In genomic region chr1:207744000-207744534, GRCh38 we compare ENCODE assay signal across 31 cellular contexts.
"Had no signal": no experiment of that assay in that cellular context is flagged by ENCODE, and none has a peak within 500 bp of the region (broad histone marks: within the 10 kb centered on the region; RNA-seq: fewer than 3 reads in every experiment).

No MANE protein-coding gene starts in this region.

- DNase-seq: activated CD4-positive, alpha-beta memory T cell treated with anti-CD3 and anti-CD28 coated beads, Interleukin-2, amount 10 ng/mL, durations not matched to agents 7 days and 5 days; activated CD4-positive, alpha-beta T cell treated with anti-CD3 and anti-CD28 coated beads for 1 hour; activated CD4-positive, alpha-beta T cell treated with anti-CD3 and anti-CD28 coated beads for 4 hours; activated CD4-positive, alpha-beta T cell treated with anti-CD3 and anti-CD28 coated beads, Interleukin-2, amount 10 ng/mL, durations not matched to agents 7 days and 5 days; activated CD4-positive, alpha-beta T cell treated with anti-CD3 and anti-CD28 coated beads, Interleukin-2, amount 50 U/mL, for 4 hours; activated CD8-positive, alpha-beta memory T cell treated with anti-CD3 and anti-CD28 coated beads, Interleukin-2, amount 50 U/mL, for 48 hours; activated gamma-delta T cell treated with Interleukin-2 at 50 U/mL for 16 hours; activated naive CD4-positive, alpha-beta T cell treated with anti-CD3 and anti-CD28 coated beads, Interleukin-2, amount 50 U/mL, for 16 hours; activated naive CD4-positive, alpha-beta T cell treated with Interleukin-2 at 50 U/mL for 16 hours; activated T-cell treated with anti-CD3 and anti-CD28 coated beads for 4 hours; activated T-cell treated with anti-CD3 and anti-CD28 coated beads, Interleukin-2, amount 50 U/mL, for 24 hours; activated T-cell treated with anti-CD3 and anti-CD28 coated beads, Interleukin-2, amount 50 U/mL, for 72 hours; amniotic stem cell; anterior cingulate cortex; brain microvascular endothelial cell; caudate nucleus; cortex of kidney; dermis blood vessel endothelial cell; effector CD4-positive, alpha-beta T cell; effector memory CD8-positive, alpha-beta T cell; esophagus squamous epithelium; foreskin melanocyte; heart right ventricle; T-helper 1 cell; T-helper 17 cell had no signal

- H3K4me1 ChIP-seq: gastroesophageal sphincter had no signal

- H3K4me3 ChIP-seq: esophagus squamous epithelium, gastroesophageal sphincter, heart right ventricle had no signal

- H3K27ac ChIP-seq: brain microvascular endothelial cell, esophagus squamous epithelium, gastroesophageal sphincter, heart right ventricle, VCaP had no signal

- ATAC-seq: activated T-cell treated with anti-CD3 and anti-CD28 coated beads, Interleukin-2, amount 50 U/mL, for 72 hours; effector memory CD8-positive, alpha-beta T cell; gastroesophageal sphincter; heart right ventricle; T-helper 17 cell; WTC11 had no signal

- FAIRE-seq: astrocyte, colon, TTC549 had no signal

- H3K36me3 ChIP-seq: brain microvascular endothelial cell, esophagus squamous epithelium, gastroesophageal sphincter, heart right ventricle had no signal

- H3K9me3 ChIP-seq: esophagus squamous epithelium, gastroesophageal sphincter, heart right ventricle had no signal

- H3K27me3 ChIP-seq: brain microvascular endothelial cell, esophagus squamous epithelium, gastroesophageal sphincter, heart right ventricle had no signal
